ENCODE assay signal across 13 cellular contexts in genomic region chrX:30643313-30643821, GRCh38. TPM values are rescaled to one million over a fixed set of nuclear protein-coding genes. Genes with fewer than 3 reads are reported as not detected.
DNase-seq lines count a peak whose midpoint lies in the region; ATAC-seq and TF ChIP-seq lines count a peak whose summit lies in the region.
"Had no signal": no experiment of that assay in that cellular context is flagged by ENCODE, and none has a peak within 500 bp of the region (broad histone marks: within the 10 kb centered on the region; RNA-seq: fewer than 3 reads in every experiment).

No MANE protein-coding gene starts in this region.

- 25 to 43% methylated on average over 2 of the region's 2 CpGs for WGBS in lung, 2 donors

- no peaks in the 10 kb centered on the region for H3K27me3 Mint-ChIP-seq in HFFc6 (ENCODE audit: insufficient read depth)
- H3K27me3 Mint-ChIP-seq in CD8-positive, alpha-beta memory T cell: no peaks in the 10 kb centered on the region

- H3K4me3 ChIP-seq in lung: no peak overlapping the region
- no peak overlapping the region for H3K4me3 ChIP-seq in CD8-positive, alpha-beta memory T cell (ENCODE audit: low read length)
- H3K4me3 ChIP-seq: skin epidermis had no signal

- CTCF ChIA-PET in CD8-positive, alpha-beta memory T cell (lab: Charles Lee): interaction anchor here (1.5 kb wide), 1 partner anchor 10 kb away, joined by 3 read pairs; no protein-coding TSS in a partner anchor

- no peaks in the 10 kb centered on the region for H3K27me3 ChIP-seq in lung (ENCODE audit: control insufficient read depth, insufficient read depth)
- no peaks in the 10 kb centered on the region for H3K27me3 ChIP-seq in CD8-positive, alpha-beta memory T cell (ENCODE audit: insufficient read depth, low read length, poor library complexity, severe bottlenecking)

- POLR2A ChIA-PET in CD8-positive, alpha-beta memory T cell (lab: Charles Lee): no interaction called here

- no peak overlapping the region for H3K27ac ChIP-seq in lung (ENCODE audit: low read depth in 1 of 2, low read length in 1 of 2)
- H3K27ac ChIP-seq in CD8-positive, alpha-beta memory T cell (ENCODE audit: low read depth, low read length): no peak overlapping the region

- H3K9me3 Mint-ChIP-seq in HFFc6: no peaks in the 10 kb centered on the region
- H3K9me3 Mint-ChIP-seq in CD8-positive, alpha-beta memory T cell: peaks cover 0 to 4% (median 0%) of the 10 kb centered on the region in 5 donors

- H3K4me1 Mint-ChIP-seq in HFFc6 (ENCODE audit: low read depth): peaks cover 8% of the 10 kb centered on the region
- no peaks in the 10 kb centered on the region for H3K4me1 Mint-ChIP-seq in CD8-positive, alpha-beta memory T cell

- no peak for TF ChIP-seq CTCF in HFFc6 (IDR thresholded peaks at IDR 0.05)
- TF ChIP-seq CTCF in lung (IDR thresholded peaks at IDR 0.05; ENCODE audit: control extremely low read depth, extremely low read depth): no peak

- H3K4me3 Mint-ChIP-seq in HFFc6: no peak overlapping the region
- no peak overlapping the region for H3K4me3 Mint-ChIP-seq in CD8-positive, alpha-beta memory T cell

- H3K36me3 Mint-ChIP-seq in HFFc6 (ENCODE audit: low read depth): no peaks in the 10 kb centered on the region
- H3K36me3 Mint-ChIP-seq in CD8-positive, alpha-beta memory T cell: no peaks in the 10 kb centered on the region

- H3K4me1 ChIP-seq in lung (ENCODE audit: control insufficient read depth in 2 of 2, insufficient read depth in 2 of 2, low read length in 2 of 2): no peaks in the 10 kb centered on the region
- H3K4me1 ChIP-seq in CD8-positive, alpha-beta memory T cell (ENCODE audit: insufficient read depth, low read length): no peaks in the 10 kb centered on the region

- ATAC-seq in lung (ENCODE audit: insufficient read depth, low FRiP score): peak; percentile 41
- no peak for ATAC-seq in HG02678 (IDR thresholded peaks at IDR 0.05; ENCODE audit: unreplicated experiment)

- peaks cover 0 to 2% of the 10 kb centered on the region in 2 donors for H3K9me3 ChIP-seq in lung (ENCODE audit: control insufficient read depth in 2 of 2, insufficient read depth in 1 of 2, low read length in 1 of 2)
- no peaks in the 10 kb centered on the region for H3K9me3 ChIP-seq in CD8-positive, alpha-beta memory T cell (ENCODE audit: low read length)

- peak overlapping the region; percentile 67; the same call in 1 of the 2 replicates for H3K27ac Mint-ChIP-seq in HFFc6
- H3K27ac Mint-ChIP-seq in CD8-positive, alpha-beta memory T cell: no peak overlapping the region

- H3K36me3 ChIP-seq in lung (ENCODE audit: control insufficient read depth in 2 of 2, insufficient read depth in 2 of 2, low read length in 2 of 2): no peaks in the 10 kb centered on the region
- H3K36me3 ChIP-seq in CD8-positive, alpha-beta memory T cell (ENCODE audit: insufficient read depth, low read length): no peaks in the 10 kb centered on the region

- DNase-seq in AML-193 (lab: John Stamatoyannopoulos, UW): peak; percentile 67 to 82
- DNase-seq in HFFc6: peak; percentile 32
- peak; percentile 86 for DNase-seq in amniotic epithelial cell (ENCODE audit: low read depth)
- DNase-seq in lung (ENCODE audit: low spot score): no peak
- no peak for DNase-seq in stimulated activated naive CD4-positive, alpha-beta T cell (lab: John Stamatoyannopoulos, UW)
- no peak for DNase-seq in NCI-H2029 (lab: John Stamatoyannopoulos, UW)
- DNase-seq in CD8-positive, alpha-beta memory T cell: no peak
- DNase-seq: amniotic stem cell, DMS153, NCI-H1092, NCI-H748 treated with DMSO at 0.1 percent for 48 hours had no signal

RNA-seq across cellular contexts. Expression of gene GK, which starts 9.9 kb away (rescaled TPM):
- total RNA-seq in HFFc6 (2021; fragmentation: NEBNext Ultra II Directional; extraction: Animal tissue kit (Norgen Biotek cat#: 25700)): 1 to 10 TPM; 5.2 to 8.7 (median 7.9) TPM
- 10 to 100 TPM; 31.2 to 39.0 TPM for total RNA-seq in lung
- 10 to 100 TPM; 20.2 to 84.0 TPM for polyA plus RNA-seq in lung
- total RNA-seq in CD8-positive, alpha-beta memory T cell: 10 to 100 TPM; 24.9 to 26.4 TPM
- polyA plus RNA-seq in CD8-positive, alpha-beta memory T cell: 3.8 TPM

Comparison
In these comparisons a context has a peak if more than half of its experiments do, and no peak if none do; other contexts are left out.
1. DNase-seq: peak in AML-193 (2 of 2), HFFc6 (single experiment) and amniotic epithelial cell (single experiment); none in lung (single experiment), stimulated activated naive CD4-positive, alpha-beta T cell (0 of 6), NCI-H2029 (single experiment) and CD8-positive, alpha-beta memory T cell (0 of 5).